ENCODE assay signal across 11 cellular contexts in the genomic region with DNA sequence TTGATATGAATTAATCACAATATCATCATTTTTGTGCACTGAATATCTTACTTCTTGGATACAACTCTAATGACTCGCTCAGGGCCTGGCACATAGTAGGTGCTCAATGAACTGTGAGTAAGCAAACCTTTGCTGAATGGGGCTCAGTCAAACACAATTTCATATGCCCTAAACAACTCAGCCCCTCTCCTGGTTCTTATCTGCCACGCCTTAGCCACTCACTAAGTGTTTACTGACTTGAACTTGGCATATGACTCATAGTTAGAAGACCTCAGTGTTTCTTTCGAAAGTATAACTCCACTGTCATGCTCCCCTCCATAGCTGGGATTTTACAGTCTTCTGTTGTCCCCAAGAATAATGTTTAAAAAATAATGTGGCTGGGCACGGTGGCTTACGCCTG. TPM values are rescaled to one million over a fixed set of nuclear protein-coding genes. Genes with fewer than 3 reads are reported as not detected.
DNase-seq lines count a peak whose midpoint lies in the region; ATAC-seq and TF ChIP-seq lines count a peak whose summit lies in the region.
"Had no signal": no experiment of that assay in that cellular context is flagged by ENCODE, and none has a peak within 500 bp of the region (broad histone marks: within the 10 kb centered on the region; RNA-seq: fewer than 3 reads in every experiment).

No MANE protein-coding gene starts in this region.

- ATAC-seq in stimulated activated naive B cell treated with anti-CD40 and anti-IgM and Interleukin-4, amounts not matched to agents 10 μg/mL and 1 μg/mL and 100 μg/mL, for 72 hours (replicated peaks), result peak; percentile 48 to 51
- no peak for ATAC-seq in HG03354 (IDR thresholded peaks at IDR 0.05; ENCODE audit: poor library complexity, severe bottlenecking, unreplicated experiment)
- ATAC-seq in HG03139 (IDR thresholded peaks at IDR 0.05; ENCODE audit: unreplicated experiment), result no peak

- H3K9me3 ChIP-seq in OCI-LY7 (ENCODE audit: low read length) (no peaks in the 10 kb centered on the region), mammary epithelial cell (replicated peaks; ENCODE audit: insufficient read depth, low read length) (no peaks in the 10 kb centered on the region)

- H3K4me1 Mint-ChIP-seq in stimulated activated naive B cell treated with anti-CD40 and anti-IgM and Interleukin-4, amounts not matched to agents 10 μg/mL and 1 μg/mL and 100 μg/mL, for 72 hours, result peaks cover 60 to 78% of the 10 kb centered on the region in 2 donors

- no peaks in the 10 kb centered on the region for H3K36me3 Mint-ChIP-seq in stimulated activated naive B cell treated with anti-CD40 and anti-IgM and Interleukin-4, amounts not matched to agents 10 μg/mL and 1 μg/mL and 100 μg/mL, for 72 hours

- H3K27ac Mint-ChIP-seq in stimulated activated naive B cell treated with anti-CD40 and anti-IgM and Interleukin-4, amounts not matched to agents 10 μg/mL and 1 μg/mL and 100 μg/mL, for 72 hours, result peak overlapping the region; percentile 94

- H3K36me3 ChIP-seq in OCI-LY7 (ENCODE audit: insufficient read depth, low read length), result peaks cover under 1% of the 10 kb centered on the region; the same call in 1 of the 2 replicates
- H3K36me3 ChIP-seq in mammary epithelial cell (ENCODE audit: insufficient read depth, low read length), result no peaks in the 10 kb centered on the region

- H3K4me2 ChIP-seq in OCI-LY7 (ENCODE audit: low read length) (peak overlapping the region; percentile 90), mammary epithelial cell (ENCODE audit: insufficient read depth, low read depth, low read length) (no peak overlapping the region)

- H4K20me1 ChIP-seq in OCI-LY7 (ENCODE audit: insufficient read depth, low read length), result no peaks in the 10 kb centered on the region
- H4K20me1 ChIP-seq in mammary epithelial cell (ENCODE audit: insufficient read depth, low read length), result no peaks in the 10 kb centered on the region

- H3K79me2 ChIP-seq in OCI-LY7 (ENCODE audit: insufficient read depth, low read depth, low read length) (peaks cover 2% of the 10 kb centered on the region), mammary epithelial cell (ENCODE audit: insufficient read depth, low read length) (no peaks in the 10 kb centered on the region)

- DNase-seq in activated T-cell treated with anti-CD3 and anti-CD28 coated beads for 24 hours (ENCODE audit: low read depth) (peak; percentile 49), OCI-LY7 (ENCODE audit: low spot score) (no peak), mammary epithelial cell (peak; percentile 94), NAMALWA (ENCODE audit: low spot score) (no peak)
- DNase-seq in activated T-cell treated with anti-CD3 and anti-CD28 coated beads, Interleukin-2, amount 50 U/mL, for 1 hour, result no peak
- peak; percentile 53 for DNase-seq in stimulated activated naive B cell treated with anti-CD40 and anti-IgM and Interleukin-4, amounts not matched to agents 10 μg/mL and 1 μg/mL and 100 μg/mL, for 72 hours

- peaks cover 0 to 4% of the 10 kb centered on the region in 2 donors for H3K9me3 Mint-ChIP-seq in stimulated activated naive B cell treated with anti-CD40 and anti-IgM and Interleukin-4, amounts not matched to agents 10 μg/mL and 1 μg/mL and 100 μg/mL, for 72 hours

- intact Hi-C loops in OCI-LY7 (cut with micrococcal nuclease; ENCODE audit: unreplicated experiment) (loop anchor here (2.0 to 5.0 kb wide), 3 partner anchors 41 to 555 kb away; a partner anchor contains a TSS), mammary epithelial cell (cut with micrococcal nuclease) (loop anchor here (2.0 to 10.0 kb wide), 3 partner anchors 71 to 643 kb away; a partner anchor contains a TSS)

- H3K9me2 ChIP-seq in OCI-LY7 (ENCODE audit: insufficient read depth, low read length), result no peaks in the 10 kb centered on the region

- H3K27ac ChIP-seq in OCI-LY7 (ENCODE audit: low read depth, low read length, poor library complexity, severe bottlenecking) (peak overlapping the region; percentile 100), mammary epithelial cell (ENCODE audit: insufficient read depth, low read depth, low read length) (peak overlapping the region; percentile 80)
- H3K27ac ChIP-seq: HL-60 had no signal

- H3K4me3 ChIP-seq in OCI-LY7 (ENCODE audit: low read depth, low read length, poor library complexity, severe bottlenecking) (peak overlapping the region; percentile 31), mammary epithelial cell (replicated peaks in 1 of 3; ENCODE audit: insufficient read depth in 1 of 3, low read depth in 2 of 3, low read length in 3 of 3) (no peak overlapping the region)

- 65% methylated on average over 5 of the region's 5 CpGs for WGBS in mammary epithelial cell (ENCODE audit: low coverage, missing lambda C conversion rate)

- in situ Hi-C loops in mammary epithelial cell (cut with MboI; ENCODE audit: low sequenced_read_pairs in 2 of 2), result loop anchor here in 1 of 2 donors (25.0 kb wide), 1 partner anchor 445 kb away; a partner anchor contains a TSS

- peaks cover 69% of the 10 kb centered on the region for H3K4me1 ChIP-seq in OCI-LY7 (ENCODE audit: insufficient read depth, low read length, poor library complexity, severe bottlenecking)
- H3K4me1 ChIP-seq in mammary epithelial cell (ENCODE audit: insufficient read depth, low read length), result peaks cover 58% of the 10 kb centered on the region

- H2AFZ ChIP-seq in OCI-LY7 (ENCODE audit: low read length) (no peak overlapping the region), mammary epithelial cell (ENCODE audit: low read depth, low read length) (no peak overlapping the region)

- BruUV-seq in OCI-LY7 (replicated peaks; lab: Mats Ljungman, UMichigan) (no TSS peak), mammary epithelial cell (replicated peaks; lab: Mats Ljungman, UMichigan) (no TSS peak)

- dilution Hi-C loops in mammary epithelial cell (cut with HindIII; ENCODE audit: low sequenced_read_pairs), result loop anchor here (5.0 kb wide), 1 partner anchor 140 kb away; no protein-coding TSS in a partner anchor

- CTCF ChIA-PET in OCI-LY7 (lab: Charles Lee; ENCODE audit: unreplicated experiment), result interaction anchor here (2.6 kb wide), 1 partner anchor 7 kb away, joined by 13 read pairs; no protein-coding TSS in a partner anchor
- CTCF ChIA-PET in mammary epithelial cell (lab: Charles Lee; ENCODE audit: low non-redundant PET), result interaction anchor here (0.6 kb wide), 1 partner anchor 33 kb away, joined by 3 read pairs; no protein-coding TSS in a partner anchor

- H3K27me3 ChIP-seq in mammary epithelial cell (ENCODE audit: insufficient read depth, low read length), result no peaks in the 10 kb centered on the region

- H3K27me3 Mint-ChIP-seq in stimulated activated naive B cell treated with anti-CD40 and anti-IgM and Interleukin-4, amounts not matched to agents 10 μg/mL and 1 μg/mL and 100 μg/mL, for 72 hours, result no peaks in the 10 kb centered on the region

- POLR2A ChIA-PET in OCI-LY7 (lab: Charles Lee), result interaction anchor here (0.6 to 1.0 kb wide), 3 partner anchors 98 to 428 kb away, joined by 4 to 5 read pairs (median 4); no protein-coding TSS in a partner anchor

- H3K9ac ChIP-seq in mammary epithelial cell (ENCODE audit: insufficient read depth, low read length), result no peak overlapping the region

- no peak for TF ChIP-seq CTCF in OCI-LY7 (conservative IDR thresholded peaks at IDR 0.05; ENCODE audit: low read length)
- TF ChIP-seq CTCF in mammary epithelial cell (conservative IDR thresholded peaks at IDR 0.05 in 1 of 2, IDR thresholded peaks at IDR 0.05 in 1 of 2; ENCODE audit: extremely low read depth in 1 of 2, insufficient read depth in 1 of 2, low read depth in 1 of 2, low read length in 2 of 2), result no peak

- peak overlapping the region; percentile 5 to 72 for H3K4me3 Mint-ChIP-seq in stimulated activated naive B cell treated with anti-CD40 and anti-IgM and Interleukin-4, amounts not matched to agents 10 μg/mL and 1 μg/mL and 100 μg/mL, for 72 hours

RNA-seq across cellular contexts. Expression of a gene that starts 4.8 kb away (rescaled TPM):
- total RNA-seq in OCI-LY7 (2014; rRNA removed; shearing (Covaris generic)), result 24.6 and 29.4 TPM in 2 replicates
- total RNA-seq in OCI-LY7 (2022), result 30.5 and 31.7 TPM in 2 replicates
- 10 to 100 TPM in 1 of 2 donors, 1 to 10 TPM in 1; 7.8 to 12.5 TPM for total RNA-seq in mammary epithelial cell
- 5.9 TPM for polyA plus RNA-seq in mammary epithelial cell
- 9.1 TPM for polyA minus RNA-seq in mammary epithelial cell
- polyA plus RNA-seq: BJ had no signal

RNA-seq across cellular contexts. Expression of a gene that starts 48.9 kb away (rescaled TPM):
- total RNA-seq in OCI-LY7 (2014; rRNA removed; shearing (Covaris generic)), result not detected in 2 replicates
- total RNA-seq in OCI-LY7 (2022) (not detected in 2 replicates), mammary epithelial cell (1 to 10 TPM in 1 of 2 donors, under 1 TPM in 1; 0.50 to 3.3 TPM)
- polyA plus RNA-seq in mammary epithelial cell, result 2.7 TPM
- polyA minus RNA-seq in mammary epithelial cell, result 0.62 TPM
- total RNA-seq: activated CD8-positive, alpha-beta memory T cell treated with anti-CD3 and anti-CD28 coated beads for 36 hours had no signal
- polyA plus RNA-seq: BJ had no signal

Comparison
In these comparisons a context has a peak if more than half of its experiments do, and no peak if none do; other contexts are left out.
1. DNase-seq: peak in activated T-cell treated with anti-CD3 and anti-CD28 coated beads for 24 hours (single experiment), mammary epithelial cell (single experiment) and stimulated activated naive B cell treated with anti-CD40 and anti-IgM and Interleukin-4, amounts not matched to agents 10 μg/mL and 1 μg/mL and 100 μg/mL, for 72 hours (single experiment); none in activated T-cell treated with anti-CD3 and anti-CD28 coated beads, Interleukin-2, amount 50 U/mL, for 1 hour (single experiment), OCI-LY7 (single experiment) and NAMALWA (single experiment).
2. ATAC-seq: peak in stimulated activated naive B cell treated with anti-CD40 and anti-IgM and Interleukin-4, amounts not matched to agents 10 μg/mL and 1 μg/mL and 100 μg/mL, for 72 hours (2 of 2); none in HG03354 (single experiment) and HG03139 (single experiment).